ENCODE assay signal across 30 cellular contexts in the genomic region with DNA sequence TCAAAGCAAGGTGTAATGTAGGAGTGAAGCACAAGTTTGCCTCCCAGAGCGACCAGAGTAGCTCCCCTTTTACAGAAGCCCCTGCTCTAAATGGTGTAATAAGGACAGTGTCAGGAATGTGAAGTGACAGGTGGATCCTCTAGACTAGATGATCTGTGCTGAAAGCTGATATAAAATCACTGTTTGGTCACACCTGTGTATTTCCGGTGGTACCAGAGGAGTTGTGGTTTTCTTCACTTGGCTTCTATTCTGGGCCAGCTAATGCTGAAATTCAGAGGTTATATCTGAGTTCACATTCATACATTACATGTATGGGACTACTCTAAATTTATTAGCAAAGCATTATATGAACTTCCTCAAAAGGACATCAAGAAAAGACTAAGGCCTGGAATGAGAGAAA.
"Had no signal": no experiment of that assay in that cellular context is flagged by ENCODE, and none has a peak within 500 bp of the region (broad histone marks: within the 10 kb centered on the region; RNA-seq: fewer than 3 reads in every experiment).

No MANE protein-coding gene starts in this region.

- H3K36me3 ChIP-seq: adrenal gland, colonic mucosa had no signal

- H3K4me1 ChIP-seq: adrenal gland, body of pancreas, colonic mucosa, esophagus squamous epithelium, gastroesophageal sphincter, heart right ventricle had no signal

- H3K27me3 ChIP-seq: adrenal gland, body of pancreas, colonic mucosa, esophagus squamous epithelium, gastroesophageal sphincter, heart right ventricle had no signal

- H3K27me3 Mint-ChIP-seq: activated CD4-positive, alpha-beta memory T cell treated with anti-CD3 and anti-CD28 coated beads, Interleukin-2, amount 10 ng/mL, durations not matched to agents 7 days and 5 days; activated CD4-positive, alpha-beta T cell treated with anti-CD3 and anti-CD28 coated beads, Interleukin-2, amount 10 ng/mL, durations not matched to agents 7 days and 5 days; activated naive CD4-positive, alpha-beta T cell treated with anti-CD3 and anti-CD28 coated beads, Interleukin-2, amount 50 U/mL, for 24 hours; activated naive CD8-positive, alpha-beta T cell treated with anti-CD3 and anti-CD28 coated beads for 36 hours; activated naive CD8-positive, alpha-beta T cell treated with anti-CD3 and anti-CD28 coated beads, Interleukin-2, amount 50 U/mL, for 24 hours; activated T-cell treated with anti-CD3 and anti-CD28 coated beads, Interleukin-2, amount 50 U/mL, for 24 hours; activated T-helper 17 cell treated with anti-CD3 and anti-CD28 coated beads, Interleukin-2, amount 50 U/mL, for 72 hours had no signal

- H3K9me3 ChIP-seq: adrenal gland, body of pancreas, colonic mucosa, esophagus squamous epithelium, gastroesophageal sphincter, heart right ventricle had no signal

- H3K27ac Mint-ChIP-seq: activated CD4-positive, alpha-beta memory T cell treated with anti-CD3 and anti-CD28 coated beads, Interleukin-2, amount 10 ng/mL, durations not matched to agents 7 days and 5 days; activated CD4-positive, alpha-beta T cell treated with anti-CD3 and anti-CD28 coated beads, Interleukin-2, amount 10 ng/mL, durations not matched to agents 7 days and 5 days; activated naive CD4-positive, alpha-beta T cell treated with anti-CD3 and anti-CD28 coated beads for 36 hours; activated naive CD4-positive, alpha-beta T cell treated with anti-CD3 and anti-CD28 coated beads, Interleukin-2, amount 50 U/mL, for 24 hours; activated naive CD8-positive, alpha-beta T cell treated with anti-CD3 and anti-CD28 coated beads for 36 hours; activated naive CD8-positive, alpha-beta T cell treated with anti-CD3 and anti-CD28 coated beads, Interleukin-2, amount 50 U/mL, for 24 hours; activated T-cell treated with anti-CD3 and anti-CD28 coated beads, Interleukin-2, amount 50 U/mL, for 24 hours; activated T-helper 17 cell treated with anti-CD3 and anti-CD28 coated beads, Interleukin-2, amount 50 U/mL, for 72 hours had no signal

- H3K4me3 ChIP-seq: adrenal gland, body of pancreas, colonic mucosa, esophagus squamous epithelium, gastroesophageal sphincter, heart right ventricle had no signal

- ATAC-seq: activated naive CD8-positive, alpha-beta T cell treated with anti-CD3 and anti-CD28 coated beads, Interleukin-2, amount 50 U/mL, for 24 hours; activated T-helper 17 cell treated with anti-CD3 and anti-CD28 coated beads, Interleukin-2, amount 50 U/mL, for 72 hours; body of pancreas; gastroesophageal sphincter; heart right ventricle had no signal

- H3K27ac ChIP-seq: adrenal gland, body of pancreas, colonic mucosa, epithelial cell of prostate, esophagus squamous epithelium, gastroesophageal sphincter, heart right ventricle had no signal

- DNase-seq: activated CD4-positive, alpha-beta memory T cell treated with anti-CD3 and anti-CD28 coated beads, Interleukin-2, amount 10 ng/mL, durations not matched to agents 7 days and 5 days; activated CD4-positive, alpha-beta T cell treated with anti-CD3 and anti-CD28 coated beads for 4 hours; activated CD4-positive, alpha-beta T cell treated with anti-CD3 and anti-CD28 coated beads, Interleukin-2, amount 10 ng/mL, durations not matched to agents 7 days and 5 days; activated CD4-positive, alpha-beta T cell treated with anti-CD3 and anti-CD28 coated beads, Interleukin-2, amount 50 U/mL, for 4 hours; activated CD4-positive, CD25-positive, alpha-beta regulatory T cell; activated CD4-positive, CD25-positive, alpha-beta regulatory T cell treated with anti-CD3 and anti-CD28 coated beads, Interleukin-2, amount 50 U/mL, for 72 hours; activated CD8-positive, alpha-beta memory T cell treated with anti-CD3 and anti-CD28 coated beads, Interleukin-2, amount 50 U/mL, for 48 hours; activated effector memory CD4-positive, alpha-beta T cell treated with Interleukin-2 at 50 U/mL for 16 hours; activated gamma-delta T cell treated with Interleukin-2 at 50 U/mL for 16 hours; activated naive CD4-positive, alpha-beta T cell treated with anti-CD3 and anti-CD28 coated beads for 36 hours; activated naive CD8-positive, alpha-beta T cell treated with anti-CD3 and anti-CD28 coated beads for 36 hours; activated naive CD8-positive, alpha-beta T cell treated with anti-CD3 and anti-CD28 coated beads, Interleukin-2, amount 50 U/mL, for 24 hours; activated T-cell treated with anti-CD3 and anti-CD28 coated beads for 4 hours; activated T-cell treated with anti-CD3 and anti-CD28 coated beads, Interleukin-2, amount 50 U/mL, for 24 hours; adrenal gland; amygdala; aorta; body of pancreas; caudate nucleus; cerebellar nuclear complex; colonic mucosa; effector CD8-positive, alpha-beta T cell; esophagus squamous epithelium; foreskin melanocyte; heart right ventricle; T-helper 2 cell had no signal

- H3K4me1 Mint-ChIP-seq: activated CD4-positive, alpha-beta memory T cell treated with anti-CD3 and anti-CD28 coated beads, Interleukin-2, amount 10 ng/mL, durations not matched to agents 7 days and 5 days; activated T-helper 17 cell treated with anti-CD3 and anti-CD28 coated beads, Interleukin-2, amount 50 U/mL, for 72 hours had no signal

- H3K9me3 Mint-ChIP-seq: activated CD4-positive, alpha-beta memory T cell treated with anti-CD3 and anti-CD28 coated beads, Interleukin-2, amount 10 ng/mL, durations not matched to agents 7 days and 5 days; activated CD4-positive, alpha-beta T cell treated with anti-CD3 and anti-CD28 coated beads, Interleukin-2, amount 10 ng/mL, durations not matched to agents 7 days and 5 days; activated naive CD4-positive, alpha-beta T cell treated with anti-CD3 and anti-CD28 coated beads for 36 hours; activated naive CD4-positive, alpha-beta T cell treated with anti-CD3 and anti-CD28 coated beads, Interleukin-2, amount 50 U/mL, for 24 hours; activated naive CD8-positive, alpha-beta T cell treated with anti-CD3 and anti-CD28 coated beads for 36 hours; activated naive CD8-positive, alpha-beta T cell treated with anti-CD3 and anti-CD28 coated beads, Interleukin-2, amount 50 U/mL, for 24 hours; activated T-cell treated with anti-CD3 and anti-CD28 coated beads, Interleukin-2, amount 50 U/mL, for 24 hours; activated T-helper 17 cell treated with anti-CD3 and anti-CD28 coated beads, Interleukin-2, amount 50 U/mL, for 72 hours had no signal

- H3K4me3 Mint-ChIP-seq: activated CD4-positive, alpha-beta memory T cell treated with anti-CD3 and anti-CD28 coated beads, Interleukin-2, amount 10 ng/mL, durations not matched to agents 7 days and 5 days; activated CD4-positive, alpha-beta T cell treated with anti-CD3 and anti-CD28 coated beads, Interleukin-2, amount 10 ng/mL, durations not matched to agents 7 days and 5 days; activated naive CD4-positive, alpha-beta T cell treated with anti-CD3 and anti-CD28 coated beads for 36 hours; activated naive CD4-positive, alpha-beta T cell treated with anti-CD3 and anti-CD28 coated beads, Interleukin-2, amount 50 U/mL, for 24 hours; activated naive CD8-positive, alpha-beta T cell treated with anti-CD3 and anti-CD28 coated beads for 36 hours; activated naive CD8-positive, alpha-beta T cell treated with anti-CD3 and anti-CD28 coated beads, Interleukin-2, amount 50 U/mL, for 24 hours; activated T-cell treated with anti-CD3 and anti-CD28 coated beads, Interleukin-2, amount 50 U/mL, for 24 hours; activated T-helper 17 cell treated with anti-CD3 and anti-CD28 coated beads, Interleukin-2, amount 50 U/mL, for 72 hours had no signal
